Comparison of ENCODE assay signal across 20 cellular contexts in the genomic region with DNA sequence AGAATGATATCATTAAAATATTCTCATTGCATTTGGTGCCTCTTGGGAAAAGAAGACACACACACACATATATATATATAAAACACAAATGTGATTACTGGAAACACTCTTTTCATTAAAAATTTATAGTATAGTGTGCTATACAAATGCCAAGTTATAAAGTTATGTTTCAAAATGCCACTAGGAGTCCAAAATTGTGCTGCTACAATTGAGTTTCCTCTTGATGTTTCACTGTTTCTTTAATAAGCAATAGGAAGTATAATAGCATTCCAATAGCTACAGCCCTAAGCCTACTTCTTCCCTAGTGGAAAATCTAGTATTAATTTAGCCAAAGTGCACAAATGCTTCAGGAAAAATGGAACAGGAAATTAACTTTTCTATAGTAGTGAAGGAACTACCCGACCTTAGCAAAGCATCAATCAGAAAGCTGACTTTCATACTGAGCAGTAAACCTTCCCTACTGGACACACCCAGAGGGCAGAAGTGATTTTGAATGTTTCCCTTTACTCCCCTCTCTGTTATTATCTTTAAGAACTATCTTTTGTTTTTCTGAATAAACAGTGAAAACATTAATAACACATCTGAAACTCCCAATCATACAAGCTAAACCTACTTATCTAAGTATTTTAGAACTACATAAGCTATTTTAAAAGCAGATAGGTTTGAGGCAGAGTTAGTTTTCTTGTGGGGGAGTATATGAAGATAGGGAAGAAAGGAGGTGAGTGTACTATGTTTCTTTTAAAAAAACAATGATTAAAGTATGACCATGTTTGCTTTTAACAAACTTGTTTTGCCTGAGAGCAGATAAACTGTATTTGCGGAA. TPM values are rescaled to one million over a fixed set of nuclear protein-coding genes. Genes with fewer than 3 reads are reported as not detected.
DNase-seq lines count a peak whose midpoint lies in the region; ATAC-seq, FAIRE-seq and TF ChIP-seq lines count a peak whose summit lies in the region.
"Had no signal": no experiment of that assay in that cellular context is flagged by ENCODE, and none has a peak within 500 bp of the region (broad histone marks: within the 10 kb centered on the region; RNA-seq: fewer than 3 reads in every experiment).

No MANE protein-coding gene starts in this region.

- 40% methylated on average over 1 of the region's 2 CpGs for WGBS in mesenchymal stem cell

- H3K27ac ChIP-seq in mesenchymal stem cell (ENCODE audit: low read length, poor library complexity, severe bottlenecking), result no peak overlapping the region
- H3K27ac ChIP-seq in stomach smooth muscle (ENCODE audit: low read length), result peak overlapping the region; percentile 25
- H3K27ac ChIP-seq: cardiac muscle cell, foreskin keratinocyte, WERI-Rb-1 had no signal

- no peaks in the 10 kb centered on the region for H3K9me3 Mint-ChIP-seq in activated CD8-positive, alpha-beta memory T cell treated with anti-CD3 and anti-CD28 coated beads, Interleukin-2, amount 10 ng/mL, durations not matched to agents 7 days and 5 days (ENCODE audit: low read depth)
- no peaks in the 10 kb centered on the region for H3K9me3 Mint-ChIP-seq in nephron progenitor cell
- H3K9me3 Mint-ChIP-seq: activated CD4-positive, alpha-beta memory T cell treated with anti-CD3 and anti-CD28 coated beads for 36 hours; activated naive CD8-positive, alpha-beta T cell treated with anti-CD3 and anti-CD28 coated beads for 36 hours had no signal

- DNase-seq in H54 (ENCODE audit: insufficient read length, low spot score), result no peak
- peak; percentile 16 for DNase-seq in astrocyte of the spinal cord (ENCODE audit: low read depth, low spot score)
- DNase-seq in mesenchymal stem cell, result no peak
- DNase-seq in NCI-H2029 treated with DMSO at 0.1 percent for 48 hours (lab: John Stamatoyannopoulos, UW), result no peak
- DNase-seq in activated CD8-positive, alpha-beta memory T cell treated with anti-CD3 and anti-CD28 coated beads, Interleukin-2, amount 10 ng/mL, durations not matched to agents 7 days and 5 days, result no peak
- no peak for DNase-seq in nephron progenitor cell
- no peak for DNase-seq in activated naive CD4-positive, alpha-beta T cell treated with anti-CD3 and anti-CD28 coated beads, Interleukin-2, amount 50 U/mL, for 16 hours
- DNase-seq: activated CD4-positive, alpha-beta memory T cell treated with anti-CD3 and anti-CD28 coated beads for 36 hours; activated naive CD8-positive, alpha-beta T cell treated with anti-CD3 and anti-CD28 coated beads for 36 hours; activated T-cell treated with anti-CD3 and anti-CD28 coated beads, Interleukin-2, amount 50 U/mL, for 48 hours; foreskin keratinocyte; left colon; NCI-H2227 treated with DMSO at 0.1 percent for 48 hours; posterior cingulate gyrus; stimulated activated naive CD8-positive, alpha-beta T cell treated with anti-CD3 and anti-CD28 coated beads, Interleukin-15, Interleukin-2, amounts not matched to agents 100 U/mL and 50 U/mL, for 24 hours; WERI-Rb-1 had no signal

- no peak overlapping the region for H3K27ac Mint-ChIP-seq in activated CD8-positive, alpha-beta memory T cell treated with anti-CD3 and anti-CD28 coated beads, Interleukin-2, amount 10 ng/mL, durations not matched to agents 7 days and 5 days
- no peak overlapping the region for H3K27ac Mint-ChIP-seq in nephron progenitor cell
- H3K27ac Mint-ChIP-seq: activated CD4-positive, alpha-beta memory T cell treated with anti-CD3 and anti-CD28 coated beads for 36 hours; activated naive CD8-positive, alpha-beta T cell treated with anti-CD3 and anti-CD28 coated beads for 36 hours had no signal

- H3K4me3 ChIP-seq in astrocyte of the spinal cord (ENCODE audit: low read depth, low read length) (no peak overlapping the region), mesenchymal stem cell (ENCODE audit: insufficient read depth in 1 of 2, low read depth in 1 of 2, low read length in 2 of 2) (no peak overlapping the region), stomach smooth muscle (ENCODE audit: low read length in 2 of 2) (no peak overlapping the region)
- H3K4me3 ChIP-seq: cardiac muscle cell had no signal

- H3K18ac ChIP-seq in mesenchymal stem cell (ENCODE audit: low read depth in 1 of 2, low read length in 2 of 2), result no peak overlapping the region

- H3K14ac ChIP-seq in mesenchymal stem cell (ENCODE audit: low read length in 2 of 2), result no peak overlapping the region

- H2AK5ac ChIP-seq in mesenchymal stem cell (ENCODE audit: low read length, severe bottlenecking), result no peak overlapping the region

- H3K27me3 Mint-ChIP-seq in activated CD8-positive, alpha-beta memory T cell treated with anti-CD3 and anti-CD28 coated beads, Interleukin-2, amount 10 ng/mL, durations not matched to agents 7 days and 5 days, result peaks cover 23% of the 10 kb centered on the region
- H3K27me3 Mint-ChIP-seq in nephron progenitor cell (ENCODE audit: low read depth, poor library complexity), result peaks cover 8% of the 10 kb centered on the region

- peak; percentile 53 for FAIRE-seq in H54 (lab: Jason Lieb, UNC)
- FAIRE-seq: urothelium cell line had no signal

- H4K91ac ChIP-seq in mesenchymal stem cell (ENCODE audit: low read length), result no peak overlapping the region

- no peak overlapping the region for H2BK5ac ChIP-seq in mesenchymal stem cell (ENCODE audit: low read depth, low read length, poor library complexity, severe bottlenecking)

- in situ Hi-C loops in astrocyte of the spinal cord (cut with HindIII; ENCODE audit: low sequenced_read_pairs), result no loop called here

- TF ChIP-seq POLR2A in H54 (IDR thresholded peaks at IDR 0.05; ENCODE audit: low read depth, low read length), result no peak

- H2BK15ac ChIP-seq in mesenchymal stem cell (ENCODE audit: low read depth, poor library complexity, severe bottlenecking), result no peak overlapping the region

- no peak for ATAC-seq in activated CD8-positive, alpha-beta memory T cell treated with anti-CD3 and anti-CD28 coated beads, Interleukin-2, amount 10 ng/mL, durations not matched to agents 7 days and 5 days
- ATAC-seq: foreskin keratinocyte; left colon; stimulated activated naive CD8-positive, alpha-beta T cell treated with anti-CD3 and anti-CD28 coated beads, Interleukin-15, Interleukin-2, amounts not matched to agents 100 U/mL and 50 U/mL, for 24 hours had no signal

- H3K23ac ChIP-seq in mesenchymal stem cell (ENCODE audit: low read length in 2 of 2), result no peak overlapping the region

- peaks cover 4% of the 10 kb centered on the region for H3K4me1 Mint-ChIP-seq in activated CD8-positive, alpha-beta memory T cell treated with anti-CD3 and anti-CD28 coated beads, Interleukin-2, amount 10 ng/mL, durations not matched to agents 7 days and 5 days
- peaks cover 28% of the 10 kb centered on the region for H3K4me1 Mint-ChIP-seq in nephron progenitor cell

- H3K9me3 ChIP-seq in mesenchymal stem cell (ENCODE audit: control insufficient read depth, low read length) (no peaks in the 10 kb centered on the region), stomach smooth muscle (ENCODE audit: control insufficient read depth in 2 of 2, low read length in 2 of 2) (no peaks in the 10 kb centered on the region)

- H2BK12ac ChIP-seq in mesenchymal stem cell (ENCODE audit: low read length in 2 of 2), result no peak overlapping the region

- no peak overlapping the region for H2BK120ac ChIP-seq in mesenchymal stem cell (ENCODE audit: low read depth, low read length)

- no peak overlapping the region for H3K4me2 ChIP-seq in mesenchymal stem cell (ENCODE audit: low read length, poor library complexity, severe bottlenecking)

- TF ChIP-seq CTCF in astrocyte of the spinal cord (IDR thresholded peaks at IDR 0.05; ENCODE audit: low read depth, low read length), result no peak
- no peak for TF ChIP-seq CTCF in nephron progenitor cell (IDR thresholded peaks at IDR 0.05)

- H3K36me3 Mint-ChIP-seq in activated CD8-positive, alpha-beta memory T cell treated with anti-CD3 and anti-CD28 coated beads, Interleukin-2, amount 10 ng/mL, durations not matched to agents 7 days and 5 days, result no peaks in the 10 kb centered on the region
- H3K36me3 Mint-ChIP-seq in nephron progenitor cell (ENCODE audit: low read depth), result no peaks in the 10 kb centered on the region
- H3K36me3 Mint-ChIP-seq: activated CD4-positive, alpha-beta memory T cell treated with anti-CD3 and anti-CD28 coated beads for 36 hours; activated naive CD8-positive, alpha-beta T cell treated with anti-CD3 and anti-CD28 coated beads for 36 hours had no signal

- no peak overlapping the region for H3K4me3 Mint-ChIP-seq in activated CD8-positive, alpha-beta memory T cell treated with anti-CD3 and anti-CD28 coated beads, Interleukin-2, amount 10 ng/mL, durations not matched to agents 7 days and 5 days
- H3K4me3 Mint-ChIP-seq in nephron progenitor cell, result no peak overlapping the region
- H3K4me3 Mint-ChIP-seq: activated CD4-positive, alpha-beta memory T cell treated with anti-CD3 and anti-CD28 coated beads for 36 hours; activated naive CD8-positive, alpha-beta T cell treated with anti-CD3 and anti-CD28 coated beads for 36 hours had no signal

- no peak overlapping the region for H3K4ac ChIP-seq in mesenchymal stem cell (ENCODE audit: low read depth in 1 of 2, low read length in 2 of 2)

- H2AFZ ChIP-seq in mesenchymal stem cell (ENCODE audit: low read depth, low read length), result no peak overlapping the region

- H3K4me1 ChIP-seq in mesenchymal stem cell (ENCODE audit: control insufficient read depth, insufficient read depth, low read depth, low read length) (no peaks in the 10 kb centered on the region), stomach smooth muscle (ENCODE audit: control insufficient read depth, insufficient read depth, low read length) (peaks cover 23% of the 10 kb centered on the region)

- peak overlapping the region; percentile 37 for H3K9ac ChIP-seq in mesenchymal stem cell (ENCODE audit: low read length)
- H3K9ac ChIP-seq in stomach smooth muscle (ENCODE audit: low read length in 2 of 2), result peak overlapping the region in 1 of 2 donors; percentile 8

- no peak overlapping the region for H4K8ac ChIP-seq in mesenchymal stem cell (ENCODE audit: low read length)

- peaks cover 3% of the 10 kb centered on the region for H3K79me1 ChIP-seq in mesenchymal stem cell (replicated peaks; ENCODE audit: low read length, poor library complexity, severe bottlenecking)

- H3K27me3 ChIP-seq in mesenchymal stem cell (ENCODE audit: control insufficient read depth in 1 of 2, insufficient read depth in 1 of 2, low read length in 2 of 2) (no peaks in the 10 kb centered on the region), stomach smooth muscle (ENCODE audit: control insufficient read depth in 1 of 2, insufficient read depth in 2 of 2, low read length in 2 of 2) (no peaks in the 10 kb centered on the region)
- H3K27me3 ChIP-seq: cardiac muscle cell, foreskin keratinocyte had no signal

- CTCF ChIA-PET in activated CD8-positive, alpha-beta memory T cell treated with anti-CD3 and anti-CD28 coated beads, Interleukin-2, amount 10 ng/mL, durations not matched to agents 7 days and 5 days (lab: Charles Lee), result interaction anchor here (1.1 to 2.6 kb wide), 2 partner anchors 12 to 15 kb away, joined by 4 to 12 read pairs; a partner anchor contains a TSS

- H3K36me3 ChIP-seq in mesenchymal stem cell (ENCODE audit: control insufficient read depth in 1 of 2, insufficient read depth in 2 of 2, low read depth in 1 of 2, low read length in 2 of 2) (no peaks in the 10 kb centered on the region), stomach smooth muscle (ENCODE audit: control insufficient read depth in 2 of 2, insufficient read depth in 2 of 2, low read length in 2 of 2) (no peaks in the 10 kb centered on the region)
- H3K36me3 ChIP-seq: cardiac muscle cell, WERI-Rb-1 had no signal

RNA-seq across cellular contexts. Expression of a gene that starts 13.6 kb away (rescaled TPM):
- polyA plus RNA-seq in mesenchymal stem cell (2013, experiment 1 of 2), result 39.3 TPM
- 41.4 TPM for polyA plus RNA-seq in mesenchymal stem cell (2013, experiment 2 of 2)
- under 1 TPM in 1 of 2 experiments, not detected in 1; 0.16 TPM for total RNA-seq in activated CD8-positive, alpha-beta memory T cell treated with anti-CD3 and anti-CD28 coated beads, Interleukin-2, amount 10 ng/mL, durations not matched to agents 7 days and 5 days
- total RNA-seq: activated CD4-positive, alpha-beta memory T cell treated with anti-CD3 and anti-CD28 coated beads for 36 hours; activated naive CD8-positive, alpha-beta T cell treated with anti-CD3 and anti-CD28 coated beads for 36 hours; T-helper 1 cell treated with Interleukin-12 subunit alpha and Interleukin-12 subunit beta and Interleukin-4 antibody, amounts not matched to agents 30 ng/mL and 1 ng/mL, for 36 hours had no signal

RNA-seq across cellular contexts. Expression of a gene that starts 51.6 kb away (rescaled TPM):
- 11.6 TPM for polyA plus RNA-seq in mesenchymal stem cell (2013, experiment 1 of 2)
- polyA plus RNA-seq in mesenchymal stem cell (2013, experiment 2 of 2), result 12.4 TPM
- 10 to 100 TPM; 23.3 to 28.2 TPM for total RNA-seq in activated CD8-positive, alpha-beta memory T cell treated with anti-CD3 and anti-CD28 coated beads, Interleukin-2, amount 10 ng/mL, durations not matched to agents 7 days and 5 days
